Comparison of ENCODE assay signal across 23 cellular contexts in genomic region chr19:38740252-38740592, GRCh38. TPM values are rescaled to one million over a fixed set of nuclear protein-coding genes. Genes with fewer than 3 reads are reported as not detected.
"Had no signal": no experiment of that assay in that cellular context is flagged by ENCODE, and none has a peak within 500 bp of the region (broad histone marks: within the 10 kb centered on the region; RNA-seq: fewer than 3 reads in every experiment).

No MANE protein-coding gene starts in this region.

- H3K27ac Mint-ChIP-seq: activated B cell treated with CpG ODN at 0.5 μM for 24 hours; activated CD4-positive, alpha-beta memory T cell treated with anti-CD3 and anti-CD28 coated beads for 36 hours; activated CD4-positive, alpha-beta T cell treated with anti-CD3 and anti-CD28 coated beads, Interleukin-2, amount 10 ng/mL, durations not matched to agents 24 days and 14 days; activated naive CD4-positive, alpha-beta T cell treated with anti-CD3 and anti-CD28 coated beads, Interleukin-2, amount 50 U/mL, for 72 hours; activated naive CD8-positive, alpha-beta T cell treated with anti-CD3 and anti-CD28 coated beads, Interleukin-2, amount 50 U/mL, for 24 hours; activated T-cell treated with anti-CD3 and anti-CD28 coated beads, Interleukin-2, amount 50 U/mL, for 72 hours had no signal

- H3K27me3 ChIP-seq: ascending aorta, body of pancreas had no signal

- H3K36me3 ChIP-seq: ascending aorta had no signal

- H3K27me3 Mint-ChIP-seq: activated B cell treated with CpG ODN at 0.5 μM for 24 hours; activated CD4-positive, alpha-beta memory T cell treated with anti-CD3 and anti-CD28 coated beads for 36 hours; T-helper 17 cell had no signal

- H3K9me3 ChIP-seq: ascending aorta, body of pancreas had no signal

- H3K27ac ChIP-seq: ascending aorta, body of pancreas had no signal

- ATAC-seq: activated naive CD4-positive, alpha-beta T cell treated with anti-CD3 and anti-CD28 coated beads, Interleukin-2, amount 50 U/mL, for 72 hours; activated T-cell treated with anti-CD3 and anti-CD28 coated beads, Interleukin-2, amount 50 U/mL, for 72 hours; body of pancreas had no signal

- H3K9me3 Mint-ChIP-seq: activated B cell treated with CpG ODN at 0.5 μM for 24 hours; activated CD4-positive, alpha-beta memory T cell treated with anti-CD3 and anti-CD28 coated beads for 36 hours; activated CD4-positive, alpha-beta T cell treated with anti-CD3 and anti-CD28 coated beads, Interleukin-2, amount 10 ng/mL, durations not matched to agents 24 days and 14 days; activated naive CD4-positive, alpha-beta T cell treated with anti-CD3 and anti-CD28 coated beads, Interleukin-2, amount 50 U/mL, for 72 hours; activated naive CD8-positive, alpha-beta T cell treated with anti-CD3 and anti-CD28 coated beads, Interleukin-2, amount 50 U/mL, for 24 hours; activated T-cell treated with anti-CD3 and anti-CD28 coated beads, Interleukin-2, amount 50 U/mL, for 72 hours had no signal

- H3K4me3 ChIP-seq: ascending aorta, body of pancreas had no signal

- H3K36me3 Mint-ChIP-seq: activated CD4-positive, alpha-beta memory T cell treated with anti-CD3 and anti-CD28 coated beads for 36 hours; activated naive CD4-positive, alpha-beta T cell treated with anti-CD3 and anti-CD28 coated beads, Interleukin-2, amount 50 U/mL, for 72 hours had no signal

- H3K4me3 Mint-ChIP-seq: activated B cell treated with CpG ODN at 0.5 μM for 24 hours; activated CD4-positive, alpha-beta memory T cell treated with anti-CD3 and anti-CD28 coated beads for 36 hours; activated CD4-positive, alpha-beta T cell treated with anti-CD3 and anti-CD28 coated beads, Interleukin-2, amount 10 ng/mL, durations not matched to agents 24 days and 14 days; activated naive CD8-positive, alpha-beta T cell treated with anti-CD3 and anti-CD28 coated beads, Interleukin-2, amount 50 U/mL, for 24 hours; activated T-cell treated with anti-CD3 and anti-CD28 coated beads, Interleukin-2, amount 50 U/mL, for 72 hours; T-helper 17 cell had no signal

- DNase-seq: activated B cell treated with CpG ODN at 0.5 μM for 24 hours; activated CD4-positive, alpha-beta T cell treated with anti-CD3 and anti-CD28 coated beads for 1 hour; activated CD4-positive, alpha-beta T cell treated with anti-CD3 and anti-CD28 coated beads, Interleukin-2, amount 10 ng/mL, durations not matched to agents 24 days and 14 days; activated CD8-positive, alpha-beta memory T cell treated with anti-CD3 and anti-CD28 coated beads for 24 hours; amniotic stem cell; body of pancreas; KG1; NCI-H1092 treated with DMSO at 0.1 percent for 48 hours; NCI-H1417 treated with DMSO at 0.1 percent for 48 hours; NCI-H1694; NCI-H2029; NCI-H2107; NCI-H510A treated with DMSO at 0.1 percent for 48 hours; SIG-M5; T-helper 17 cell; T-helper 9 cell had no signal

RNA-seq across cellular contexts. Expression of gene CAPN12, which starts 4.1 kb away (rescaled TPM):
- total RNA-seq: ascending aorta, LHCN-M2, MCF 10A had no signal

RNA-seq across cellular contexts. Expression of gene LGALS7, which starts 33.1 kb away (rescaled TPM):
- total RNA-seq: activated B cell treated with CpG ODN at 0.5 μM for 24 hours; activated CD4-positive, alpha-beta memory T cell treated with anti-CD3 and anti-CD28 coated beads for 36 hours; activated CD4-positive, alpha-beta T cell treated with anti-CD3 and anti-CD28 coated beads, Interleukin-2, amount 10 ng/mL, durations not matched to agents 24 days and 14 days; activated naive CD4-positive, alpha-beta T cell treated with anti-CD3 and anti-CD28 coated beads, Interleukin-2, amount 50 U/mL, for 72 hours; activated T-cell treated with anti-CD3 and anti-CD28 coated beads, Interleukin-2, amount 50 U/mL, for 72 hours; ascending aorta; body of pancreas; LHCN-M2; T-helper 17 cell had no signal

RNA-seq across cellular contexts. Expression of gene LGALS7B, which starts 48.8 kb away (rescaled TPM):
- total RNA-seq: activated B cell treated with CpG ODN at 0.5 μM for 24 hours; activated CD4-positive, alpha-beta memory T cell treated with anti-CD3 and anti-CD28 coated beads for 36 hours; activated CD4-positive, alpha-beta T cell treated with anti-CD3 and anti-CD28 coated beads, Interleukin-2, amount 10 ng/mL, durations not matched to agents 24 days and 14 days; activated naive CD4-positive, alpha-beta T cell treated with anti-CD3 and anti-CD28 coated beads, Interleukin-2, amount 50 U/mL, for 72 hours; activated T-cell treated with anti-CD3 and anti-CD28 coated beads, Interleukin-2, amount 50 U/mL, for 72 hours; ascending aorta; body of pancreas; LHCN-M2; T-helper 17 cell had no signal
